ENCODE assay signal across 9 cellular contexts in the genomic region with DNA sequence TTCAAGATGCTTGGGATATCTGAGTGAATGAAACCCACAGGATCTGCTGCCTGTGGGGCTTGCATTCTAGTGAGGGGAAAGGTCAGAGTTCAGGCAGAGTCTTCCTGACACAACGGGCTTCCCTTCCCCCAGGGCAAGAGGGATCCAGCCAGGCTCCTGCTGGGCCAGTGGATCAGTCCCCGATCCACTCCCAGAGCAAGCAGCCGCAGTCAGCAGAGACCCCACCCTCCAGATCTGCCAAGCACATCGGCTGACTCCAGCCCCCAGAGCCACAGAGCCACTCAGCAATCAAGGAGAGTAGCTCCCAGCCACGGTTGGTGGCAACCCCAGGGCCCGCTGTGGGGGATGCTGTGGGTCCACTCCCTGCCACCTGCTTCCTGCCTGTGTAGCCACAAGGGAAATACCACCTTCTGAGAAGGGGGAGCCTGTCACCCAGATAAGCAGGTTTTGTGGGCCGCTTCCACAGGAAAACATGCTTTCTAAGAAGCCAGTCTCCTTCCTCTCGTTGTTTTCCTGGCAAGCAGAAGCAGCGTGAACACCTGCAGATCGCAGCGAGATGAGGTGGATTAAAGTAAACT. TPM values are rescaled to one million over a fixed set of nuclear protein-coding genes. Genes with fewer than 3 reads are reported as not detected.
DNase-seq lines count a peak whose midpoint lies in the region; ATAC-seq and TF ChIP-seq lines count a peak whose summit lies in the region.
"Had no signal": no experiment of that assay in that cellular context is flagged by ENCODE, and none has a peak within 500 bp of the region (broad histone marks: within the 10 kb centered on the region; RNA-seq: fewer than 3 reads in every experiment).

No MANE protein-coding gene starts in this region.

- ATAC-seq in CD4-positive, alpha-beta T cell (ENCODE audit: poor library complexity), result peak; percentile 67
- ATAC-seq in GM19455 (IDR thresholded peaks at IDR 0.05; ENCODE audit: unreplicated experiment) (peak; percentile 46), HG03520 (IDR thresholded peaks at IDR 0.05; ENCODE audit: unreplicated experiment) (peak; percentile 24)

- H3K4me3 Mint-ChIP-seq in CD4-positive, alpha-beta T cell, result peak overlapping the region; percentile 56

- H3K36me3 ChIP-seq in vagina (no peaks in the 10 kb centered on the region), SK-N-SH (replicated peaks in 1 of 2; ENCODE audit: control insufficient read depth in 1 of 2, insufficient read depth in 2 of 2, low read length in 1 of 2) (no peaks in the 10 kb centered on the region)

- no peak overlapping the region for H3K9ac ChIP-seq in SK-N-SH

- no peak for TF ChIP-seq EP300 in SK-N-SH (IDR thresholded peaks at IDR 0.05; ENCODE audit: borderline replicate concordance in 1 of 2, low read depth in 1 of 2, low read length in 1 of 2)

- no peaks in the 10 kb centered on the region for H3K79me2 ChIP-seq in SK-N-SH (ENCODE audit: insufficient read depth)

- no peak overlapping the region for H2AFZ ChIP-seq in SK-N-SH (ENCODE audit: low read depth)

- no peak for TF ChIP-seq CTCF in CD4-positive, alpha-beta T cell (IDR thresholded peaks at IDR 0.05)
- no peak for TF ChIP-seq CTCF in vagina (IDR thresholded peaks at IDR 0.05)
- TF ChIP-seq CTCF in SK-N-SH (IDR thresholded peaks at IDR 0.05), result no peak

- no peaks in the 10 kb centered on the region for H3K27me3 Mint-ChIP-seq in CD4-positive, alpha-beta T cell

- peak; percentile 17 to 60 (median 36) for DNase-seq in CD4-positive, alpha-beta T cell
- peak; percentile 51 for DNase-seq in activated CD4-positive, CD25-positive, alpha-beta regulatory T cell treated with anti-CD3 and anti-CD28 coated beads, Interleukin-2, amount 50 U/mL, for 72 hours
- peak; percentile 74 for DNase-seq in mesenteric fat pad (ENCODE audit: low spot score)
- DNase-seq in vagina (ENCODE audit: extremely low spot score in 2 of 2), result no peak
- no peak for DNase-seq in HT-29 (ENCODE audit: low spot score)
- DNase-seq in SK-N-SH, result no peak

- 96% methylated on average over 3 of the region's 11 CpGs for WGBS in SK-N-SH (ENCODE audit: low lambda C conversion rate)

- intact Hi-C loops in CD4-positive, alpha-beta T cell (cut with DNase I, micrococcal nuclease), result loop anchor here in 1 of 2 experiments (5.0 kb wide), 1 partner anchor 169 kb away; the partner anchor contains the start of gene HES1
- intact Hi-C loops in vagina (cut with DNase I), result no loop called here

- H3K27ac ChIP-seq in CD4-positive, alpha-beta T cell (ENCODE audit: low read depth, low read length), result no peak overlapping the region
- H3K27ac ChIP-seq in vagina (no peak overlapping the region), SK-N-SH (ENCODE audit: low read depth in 2 of 2, low read length in 1 of 2) (no peak overlapping the region)

- H3K4me3 ChIP-seq in vagina (no peak overlapping the region), SK-N-SH (ENCODE audit: low read depth in 2 of 2, low read length in 1 of 2) (no peak overlapping the region)
- H3K4me3 ChIP-seq: lung had no signal

- H3K27ac Mint-ChIP-seq in CD4-positive, alpha-beta T cell, result peak overlapping the region; percentile 85

- no peaks in the 10 kb centered on the region for H3K27me3 ChIP-seq in CD4-positive, alpha-beta T cell (ENCODE audit: control insufficient read depth, insufficient read depth, low read length)
- H3K27me3 ChIP-seq in vagina (no peaks in the 10 kb centered on the region), SK-N-SH (ENCODE audit: insufficient read depth) (peaks cover 22% of the 10 kb centered on the region)

- no peaks in the 10 kb centered on the region for H3K9me3 ChIP-seq in CD4-positive, alpha-beta T cell (ENCODE audit: control insufficient read depth, low read length)
- H3K9me3 ChIP-seq in vagina, result no peaks in the 10 kb centered on the region
- no peaks in the 10 kb centered on the region for H3K9me3 ChIP-seq in SK-N-SH

- no peaks in the 10 kb centered on the region for H3K36me3 Mint-ChIP-seq in CD4-positive, alpha-beta T cell (ENCODE audit: low read depth)

- peaks cover 38% of the 10 kb centered on the region for H3K4me1 Mint-ChIP-seq in CD4-positive, alpha-beta T cell (ENCODE audit: low read depth)

- TF ChIP-seq RAD21 in SK-N-SH (IDR thresholded peaks at IDR 0.05; ENCODE audit: low read length), result no peak

- no peak for TF ChIP-seq POLR2A in vagina (IDR thresholded peaks at IDR 0.05)

- no peaks in the 10 kb centered on the region for H3K9me3 Mint-ChIP-seq in CD4-positive, alpha-beta T cell

- no peaks in the 10 kb centered on the region for H3K9me2 ChIP-seq in SK-N-SH

- POLR2A ChIA-PET in CD4-positive, alpha-beta T cell (lab: Charles Lee), result interaction anchor here (0.6 to 1.1 kb wide), 2 partner anchors 10 to 165 kb away, joined by 3 read pairs; no protein-coding TSS in a partner anchor
- POLR2A ChIA-PET in SK-N-SH (lab: Yijun Ruan, JAX), result no interaction called here

- CTCF ChIA-PET in CD4-positive, alpha-beta T cell (lab: Charles Lee), result interaction anchor here (1.9 kb wide), 1 partner anchor 10 kb away, joined by 10 read pairs; no protein-coding TSS in a partner anchor
- CTCF ChIA-PET in SK-N-SH (lab: Yijun Ruan, JAX), result interaction anchor here (1.1 to 2.2 kb wide), 5 partner anchors 10 to 640 kb away, joined by 3 to 12 read pairs (median 4); no protein-coding TSS in a partner anchor

- no peaks in the 10 kb centered on the region for H4K20me1 ChIP-seq in SK-N-SH (ENCODE audit: insufficient read depth)

- H3K4me2 ChIP-seq in SK-N-SH, result no peak overlapping the region

- peaks cover 3% of the 10 kb centered on the region for H3F3A ChIP-seq in SK-N-SH (replicated peaks; ENCODE audit: insufficient read depth)

- H3K4me1 ChIP-seq in vagina, result peaks cover 5% of the 10 kb centered on the region
- H3K4me1 ChIP-seq in SK-N-SH (ENCODE audit: control insufficient read depth in 1 of 2, insufficient read depth in 2 of 2, low read depth in 1 of 2, low read length in 1 of 2), result peaks cover 8 to 25% of the 10 kb centered on the region in 2 experiments; a peak in 3 of 4 replicates

TF ChIP-seq in SK-N-SH, 30 proteins besides CTCF, POLR2A, EP300 and RAD21:
- TF ChIP-seq USF2 (IDR thresholded peaks at IDR 0.05; ENCODE audit: borderline replicate concordance, low read depth, low read length) (no peak), TEAD4 (IDR thresholded peaks at IDR 0.05; ENCODE audit: borderline replicate concordance, insufficient read depth) (no peak), EZH2phosphoT487 (IDR thresholded peaks at IDR 0.05; ENCODE audit: borderline replicate concordance, low read depth) (no peak), SIN3A (IDR thresholded peaks at IDR 0.05; ENCODE audit: borderline replicate concordance, low read depth, low read length) (no peak)

RNA-seq across cellular contexts. Expression of gene CPN2, which starts 44.9 kb away (rescaled TPM):
- total RNA-seq in CD4-positive, alpha-beta T cell, result not detected
- total RNA-seq in mesenteric fat pad (0.16 TPM), vagina (not detected)
- not detected in 2 replicates for total RNA-seq in HT-29 (2014; rRNA removed; shearing (Covaris generic))
- not detected in 2 replicates for polyA plus RNA-seq in SK-N-SH (2012; rRNA removed)
- polyA plus RNA-seq in SK-N-SH (2012; cell fraction: cytosol; rRNA removed), result not detected in 2 replicates
- not detected in 2 replicates for polyA plus RNA-seq in SK-N-SH (2012; cell fraction: nucleus; rRNA removed)
- total RNA-seq: lung had no signal
- polyA plus RNA-seq: lung had no signal

Comparison
In these comparisons a context has a peak if more than half of its experiments do, and no peak if none do; other contexts are left out.
1. DNase-seq: peak in CD4-positive, alpha-beta T cell (10 of 10), activated CD4-positive, CD25-positive, alpha-beta regulatory T cell treated with anti-CD3 and anti-CD28 coated beads, Interleukin-2, amount 50 U/mL, for 72 hours (single experiment) and mesenteric fat pad (single experiment); none in vagina (0 of 2), HT-29 (single experiment) and SK-N-SH (single experiment).
2. Peak in every context shown above with its lines, with median percentiles within 50 percentile points of each other: ATAC-seq.